ENCODE assay signal across 23 cellular contexts in genomic region chr3:10956531-10956930, GRCh38. TPM values are rescaled to one million over a fixed set of nuclear protein-coding genes. Genes with fewer than 3 reads are reported as not detected.
"Had no signal": no experiment of that assay in that cellular context is flagged by ENCODE, and none has a peak within 500 bp of the region (broad histone marks: within the 10 kb centered on the region; RNA-seq: fewer than 3 reads in every experiment).

No MANE protein-coding gene starts in this region.

- DNase-seq: activated B cell treated with CpG ODN at 0.5 μM for 24 hours; activated CD4-positive, alpha-beta T cell treated with anti-CD3 and anti-CD28 coated beads for 36 hours; activated CD4-positive, alpha-beta T cell treated with anti-CD3 and anti-CD28 coated beads, Interleukin-2, amount 50 U/mL, for 48 hours; activated naive CD4-positive, alpha-beta T cell treated with Interleukin-2 at 50 U/mL for 16 hours; activated naive CD8-positive, alpha-beta T cell treated with anti-CD3 and anti-CD28 coated beads for 36 hours; activated T-cell treated with anti-CD3 and anti-CD28 coated beads, Interleukin-2, amount 50 U/mL, for 48 hours; effector CD4-positive, alpha-beta T cell; foreskin fibroblast; hippocampal formation; kidney glomerular epithelial cell; naive thymus-derived CD8-positive, alpha-beta T cell; small intestine; stimulated activated CD4-positive, alpha-beta T cell treated with anti-CD3 and anti-CD28 coated beads, Interleukin-2, amount 100 ng/mL, for 24 hours; stomach; trophoblast cell had no signal

- H3K4me1 ChIP-seq: suprapubic skin had no signal

- ATAC-seq: activated CD4-positive, alpha-beta T cell treated with anti-CD3 and anti-CD28 coated beads for 36 hours; naive thymus-derived CD8-positive, alpha-beta T cell; stimulated activated memory B cell treated with anti-CD40 and anti-IgM and Interleukin-4, amounts not matched to agents 10 μg/mL and 1 μg/mL and 100 μg/mL, for 72 hours had no signal

- H3K36me3 ChIP-seq: stomach, suprapubic skin had no signal

- H3K4me3 ChIP-seq: stomach, suprapubic skin had no signal

- H3K9me3 ChIP-seq: stomach, suprapubic skin had no signal

- H3K27ac ChIP-seq: stomach, suprapubic skin had no signal

RNA-seq across cellular contexts. Expression of gene SLC6A1, which starts 36.0 kb away (rescaled TPM):
- total RNA-seq: activated B cell treated with CpG ODN at 0.5 μM for 24 hours; activated CD4-positive, alpha-beta T cell treated with anti-CD3 and anti-CD28 coated beads for 36 hours; activated naive CD8-positive, alpha-beta T cell treated with anti-CD3 and anti-CD28 coated beads for 36 hours; bronchial epithelial cell; epithelial cell of proximal tubule; fibroblast of lung; glomerular endothelial cell; naive thymus-derived CD8-positive, alpha-beta T cell; osteoblast; progenitor cell of endocrine pancreas had no signal
- polyA plus RNA-seq: fibroblast of lung; naive thymus-derived CD8-positive, alpha-beta T cell had no signal
